ENCODE assay signal across 9 cellular contexts in genomic region chr9:108813951-108814601, GRCh38. TPM values are rescaled to one million over a fixed set of nuclear protein-coding genes. Genes with fewer than 3 reads are reported as not detected.
A peak's percentile ranks its signal among the peaks of the same experiment; 100 is the strongest.
DNase-seq lines count a peak whose midpoint lies in the region; ATAC-seq, FAIRE-seq and TF ChIP-seq lines count a peak whose summit lies in the region.
"Had no signal": no experiment of that assay in that cellular context is flagged by ENCODE, and none has a peak within 500 bp of the region (broad histone marks: within the 10 kb centered on the region; RNA-seq: fewer than 3 reads in every experiment).

No MANE protein-coding gene starts in this region.

- H3K9me3 Mint-ChIP-seq in activated CD4-positive, alpha-beta T cell treated with anti-CD3 and anti-CD28 coated beads, Interleukin-2, amount 10 ng/mL, durations not matched to agents 7 days and 5 days: no peaks in the 10 kb centered on the region
- H3K9me3 Mint-ChIP-seq: stimulated activated naive CD8-positive, alpha-beta T cell treated with anti-CD3 and anti-CD28 coated beads, Interleukin-15, Interleukin-2, amounts not matched to agents 100 ng/mL and 50 ng/mL, for 24 hours had no signal

- peaks cover 8% of the 10 kb centered on the region for H3K27me3 Mint-ChIP-seq in activated CD4-positive, alpha-beta T cell treated with anti-CD3 and anti-CD28 coated beads, Interleukin-2, amount 10 ng/mL, durations not matched to agents 7 days and 5 days

- H3K4me3 Mint-ChIP-seq in activated CD4-positive, alpha-beta T cell treated with anti-CD3 and anti-CD28 coated beads, Interleukin-2, amount 10 ng/mL, durations not matched to agents 7 days and 5 days: no peak overlapping the region
- H3K4me3 Mint-ChIP-seq: stimulated activated naive CD8-positive, alpha-beta T cell treated with anti-CD3 and anti-CD28 coated beads, Interleukin-15, Interleukin-2, amounts not matched to agents 100 ng/mL and 50 ng/mL, for 24 hours had no signal

- POLR2A ChIA-PET in activated CD4-positive, alpha-beta T cell treated with anti-CD3 and anti-CD28 coated beads, Interleukin-2, amount 10 ng/mL, durations not matched to agents 7 days and 5 days (lab: Charles Lee): no interaction called here

- H3K27me3 ChIP-seq in MG63 (no peaks in the 10 kb centered on the region), adrenal gland (no peaks in the 10 kb centered on the region), keratinocyte (ENCODE audit: control insufficient read depth, extremely low read depth, insufficient read depth, low read length) (no peaks in the 10 kb centered on the region)

- H3K9me3 ChIP-seq in MG63 (no peaks in the 10 kb centered on the region), adrenal gland (replicated peaks in 1 of 3) (no peaks in the 10 kb centered on the region), keratinocyte (ENCODE audit: control insufficient read depth, low read depth, low read length) (no peaks in the 10 kb centered on the region)

- no peaks in the 10 kb centered on the region for H3K36me3 ChIP-seq in MG63
- no peaks in the 10 kb centered on the region for H3K36me3 ChIP-seq in adrenal gland (replicated peaks in 1 of 2)
- H3K36me3 ChIP-seq in keratinocyte (ENCODE audit: control insufficient read depth in 2 of 2, extremely low read depth in 1 of 2, insufficient read depth in 2 of 2, low read length in 2 of 2): no peaks in the 10 kb centered on the region

- peaks cover 0 to 6% of the 10 kb centered on the region in 2 donors for H3K4me1 ChIP-seq in adrenal gland (replicated peaks in 1 of 2)
- H3K4me1 ChIP-seq in keratinocyte (ENCODE audit: control insufficient read depth, extremely low read depth, insufficient read depth, low read length): peaks cover 18% of the 10 kb centered on the region

- peak overlapping the region; percentile 60 for H3K4me2 ChIP-seq in keratinocyte (ENCODE audit: control insufficient read depth, extremely low read depth, insufficient read depth, low read depth, low read length)

- H4K20me1 ChIP-seq in keratinocyte (ENCODE audit: control insufficient read depth, extremely low read depth, insufficient read depth, low read length): no peaks in the 10 kb centered on the region

- dilution Hi-C loops in keratinocyte (cut with MboI; ENCODE audit: extremely low pct_ligation_motif_present, low sequenced_read_pairs): no loop called here

- intact Hi-C loops in adrenal gland (cut with DNase I): no loop called here

- CTCF ChIA-PET in activated CD4-positive, alpha-beta T cell treated with anti-CD3 and anti-CD28 coated beads, Interleukin-2, amount 10 ng/mL, durations not matched to agents 7 days and 5 days (lab: Charles Lee): no interaction called here

- in situ Hi-C loops in Caki2 (cut with HindIII; ENCODE audit: low pct_unique_long_range_greater_than_20kb, low sequenced_read_pairs): no loop called here

- ATAC-seq in HG03354 (IDR thresholded peaks at IDR 0.05; ENCODE audit: poor library complexity, severe bottlenecking, unreplicated experiment): no peak

- TF ChIP-seq POLR2A in adrenal gland (IDR thresholded peaks at IDR 0.05): no peak

- 80 to 89% (median 87%) methylated on average over 2 of the region's 2 CpGs for WGBS in adrenal gland, 4 donors

- FAIRE-seq in keratinocyte (lab: Jason Lieb, UNC): peak; percentile 90

- H3K4me3 ChIP-seq in MG63 (no peak overlapping the region), adrenal gland (no peak overlapping the region), keratinocyte (ENCODE audit: control insufficient read depth in 2 of 3, extremely low read depth in 1 of 3, insufficient read depth in 2 of 3, low read depth in 1 of 3, low read length in 3 of 3) (no peak overlapping the region)

- H3K9me1 ChIP-seq in keratinocyte (ENCODE audit: control insufficient read depth, extremely low read depth, insufficient read depth, low read length): no peaks in the 10 kb centered on the region

- H3K27ac ChIP-seq in adrenal gland: no peak overlapping the region
- peak overlapping the region; percentile 49 for H3K27ac ChIP-seq in keratinocyte (ENCODE audit: control insufficient read depth, insufficient read depth, low read length)

- DNase-seq in Caki2 (ENCODE audit: low read depth) (peak; percentile 48), MG63 (peak; percentile 66), adrenal gland (peak; percentile 33 to 67 (median 44)), keratinocyte (ENCODE audit: low read depth, low spot score) (no peak), NCI-H2227 (lab: John Stamatoyannopoulos, UW; ENCODE audit: unreplicated experiment) (no peak), GM19240 (ENCODE audit: insufficient read length, low spot score) (no peak)
- no peak for DNase-seq in activated CD4-positive, alpha-beta T cell treated with anti-CD3 and anti-CD28 coated beads, Interleukin-2, amount 10 ng/mL, durations not matched to agents 7 days and 5 days

- TF ChIP-seq CTCF in adrenal gland (IDR thresholded peaks at IDR 0.05) (peak in 5 of 6 experiments; percentile 46 to 64 (median 58)), keratinocyte (optimal IDR thresholded peaks at IDR 0.05 in 1 of 3, IDR thresholded peaks at IDR 0.05 in 1 of 3, conservative IDR thresholded peaks at IDR 0.05 in 1 of 3; ENCODE audit: extremely low read depth in 1 of 3, insufficient read depth in 2 of 3, low read length in 3 of 3) (peak; percentile 79 to 94 (median 92))

- no peak overlapping the region for H2AFZ ChIP-seq in keratinocyte (ENCODE audit: control insufficient read depth, low read length)

- H3K4me1 Mint-ChIP-seq in activated CD4-positive, alpha-beta T cell treated with anti-CD3 and anti-CD28 coated beads, Interleukin-2, amount 10 ng/mL, durations not matched to agents 7 days and 5 days: peaks cover 2% of the 10 kb centered on the region

- H3K9ac ChIP-seq in keratinocyte (ENCODE audit: control insufficient read depth, extremely low read depth, insufficient read depth, low read length): peak overlapping the region; percentile 35

- no peaks in the 10 kb centered on the region for H3K36me3 Mint-ChIP-seq in activated CD4-positive, alpha-beta T cell treated with anti-CD3 and anti-CD28 coated beads, Interleukin-2, amount 10 ng/mL, durations not matched to agents 7 days and 5 days (ENCODE audit: low read depth)

- H3K79me2 ChIP-seq in keratinocyte (ENCODE audit: control insufficient read depth, insufficient read depth, low read length): no peaks in the 10 kb centered on the region

- H3K27ac Mint-ChIP-seq in activated CD4-positive, alpha-beta T cell treated with anti-CD3 and anti-CD28 coated beads, Interleukin-2, amount 10 ng/mL, durations not matched to agents 7 days and 5 days: no peak overlapping the region
- H3K27ac Mint-ChIP-seq: stimulated activated naive CD8-positive, alpha-beta T cell treated with anti-CD3 and anti-CD28 coated beads, Interleukin-15, Interleukin-2, amounts not matched to agents 100 ng/mL and 50 ng/mL, for 24 hours had no signal

RNA-seq across cellular contexts. Expression of gene ACTL7B, which starts 41.7 kb away (rescaled TPM):
- not detected in 2 replicates for total RNA-seq in Caki2 (2014; rRNA removed; shearing (Covaris generic); ENCODE audit: low replicate concordance)
- total RNA-seq in MG63 (2014; rRNA removed; shearing (Covaris generic); ENCODE audit: low replicate concordance): not detected in 2 replicates
- total RNA-seq in adrenal gland: under 1 TPM in 5 of 8 donors, not detected in 3; 0.12 to 0.95 (median 0.22) TPM
- polyA plus RNA-seq in adrenal gland (under 1 TPM in 2 of 3 donors, not detected in 1; 0.16 to 0.40 TPM), keratinocyte (0.04 TPM in 1 of 3 replicates, not detected in the others)
- not detected for polyA plus RNA-seq in keratinocyte (2011; ENCODE audit: low read depth)
- not detected in 2 replicates for polyA plus RNA-seq in keratinocyte (2011; cell fraction: cytosol; rRNA removed)
- polyA plus RNA-seq in keratinocyte (2011; cell fraction: nucleus; rRNA removed): 0.09 and 0.13 TPM in 2 replicates
- not detected in 2 replicates for polyA plus RNA-seq in keratinocyte (2012; ENCODE audit: low replicate concordance)
- polyA minus RNA-seq in keratinocyte: 0.10 to 0.30 TPM in 2 of 3 replicates, not detected in the other
- not detected for polyA minus RNA-seq in keratinocyte (2011; cell fraction: cytosol; rRNA and poly(A)+ RNA removed)
- polyA minus RNA-seq in keratinocyte (2011; cell fraction: nucleus; rRNA and poly(A)+ RNA removed): 0.21 and 0.70 TPM in 2 replicates
- total RNA-seq in activated CD4-positive, alpha-beta T cell treated with anti-CD3 and anti-CD28 coated beads, Interleukin-2, amount 10 ng/mL, durations not matched to agents 7 days and 5 days: not detected

RNA-seq across cellular contexts. Expression of gene ACTL7A, which starts 48.0 kb away (rescaled TPM):
- total RNA-seq in Caki2 (2014; rRNA removed; shearing (Covaris generic); ENCODE audit: low replicate concordance): not detected in 2 replicates
- not detected in 2 replicates for total RNA-seq in MG63 (2014; rRNA removed; shearing (Covaris generic); ENCODE audit: low replicate concordance)
- total RNA-seq in adrenal gland: not detected
- polyA plus RNA-seq in adrenal gland (not detected), keratinocyte (not detected in 3 replicates)
- polyA plus RNA-seq in keratinocyte (2011; ENCODE audit: low read depth): not detected
- not detected in 2 replicates for polyA plus RNA-seq in keratinocyte (2011; cell fraction: cytosol; rRNA removed)
- polyA plus RNA-seq in keratinocyte (2011; cell fraction: nucleus; rRNA removed): not detected in 2 replicates
- polyA plus RNA-seq in keratinocyte (2012; ENCODE audit: low replicate concordance): not detected in 2 replicates
- not detected in 3 replicates for polyA minus RNA-seq in keratinocyte
- polyA minus RNA-seq in keratinocyte (2011; cell fraction: cytosol; rRNA and poly(A)+ RNA removed): not detected
- polyA minus RNA-seq in keratinocyte (2011; cell fraction: nucleus; rRNA and poly(A)+ RNA removed): not detected in 2 replicates
- total RNA-seq in activated CD4-positive, alpha-beta T cell treated with anti-CD3 and anti-CD28 coated beads, Interleukin-2, amount 10 ng/mL, durations not matched to agents 7 days and 5 days: not detected

Comparison
In these comparisons a context has a peak if more than half of its experiments do, and no peak if none do; other contexts are left out.
1. DNase-seq: peak in Caki2 (single experiment), MG63 (single experiment) and adrenal gland (7 of 7); none in keratinocyte (single experiment), activated CD4-positive, alpha-beta T cell treated with anti-CD3 and anti-CD28 coated beads, Interleukin-2, amount 10 ng/mL, durations not matched to agents 7 days and 5 days (single experiment), NCI-H2227 (single experiment) and GM19240 (single experiment).